In genomic region chr3:86794336-86795065, GRCh38 we compare ENCODE assay signal across 13 cellular contexts.
DNase-seq lines count a peak whose midpoint lies in the region; ATAC-seq and TF ChIP-seq lines count a peak whose summit lies in the region.
"Had no signal": no experiment of that assay in that cellular context is flagged by ENCODE, and none has a peak within 500 bp of the region (broad histone marks: within the 10 kb centered on the region; RNA-seq: fewer than 3 reads in every experiment).

No MANE protein-coding gene starts in this region.

- 36 to 57% (median 46%) methylated on average over 3 of the region's 3 CpGs for WGBS in stomach, 5 donors

- POLR2A ChIA-PET in HEK293 (lab: Yijun Ruan, JAX) = no interaction called here

- in situ Hi-C loops in brain microvascular endothelial cell (cut with HindIII; ENCODE audit: low pct_ligation_motif_present, low sequenced_read_pairs) = loop anchor here (25.0 kb wide), 2 partner anchors 168 to 293 kb away; no protein-coding TSS in a partner anchor

- H3K4me3 ChIP-seq in HEK293 (ENCODE audit: low read depth, low read length) (no peak overlapping the region), brain microvascular endothelial cell (ENCODE audit: low read depth, low read length) (no peak overlapping the region), left lung (no peak overlapping the region), stomach (peak overlapping the region in 2 of 4 donors; percentile 2 to 3)
- H3K4me3 ChIP-seq: K562 had no signal

- TF ChIP-seq CTCF in HEK293 (tag by site-specific recombination; IDR thresholded peaks at IDR 0.05) (no peak), brain microvascular endothelial cell (IDR thresholded peaks at IDR 0.05; ENCODE audit: low read depth, low read length, missing control alignments) (no peak), left lung (IDR thresholded peaks at IDR 0.05) (no peak), stomach (IDR thresholded peaks at IDR 0.05) (no peak)

- DNase-seq in brain microvascular endothelial cell (peak; percentile 18), left lung (no peak), stomach (no peak), GOT3 (lab: John Stamatoyannopoulos, UW) (no peak)
- DNase-seq: activated CD4-positive, alpha-beta T cell treated with anti-CD3 and anti-CD28 coated beads for 48 hours; NCI-H345; SHP77; stimulated activated naive CD8-positive, alpha-beta T cell treated with anti-CD3 and anti-CD28 coated beads, Interleukin-15, Interleukin-2, amounts not matched to agents 100 U/mL and 50 U/mL, for 24 hours had no signal

- no peak for TF ChIP-seq POLR2A in stomach (IDR thresholded peaks at IDR 0.05)

- H3K27ac ChIP-seq in HEK293 (ENCODE audit: extremely low read depth, low read depth, low read length) (no peak overlapping the region), brain microvascular endothelial cell (peak overlapping the region; percentile 97), left lung (peak overlapping the region; percentile 61 to 71), stomach (peak overlapping the region in 4 of 5 donors; percentile 61 to 76 (median 63))

- H3K9me3 ChIP-seq in HEK293 (ENCODE audit: control insufficient read depth, insufficient read depth, low read depth, low read length) (no peaks in the 10 kb centered on the region), left lung (no peaks in the 10 kb centered on the region), stomach (no peaks in the 10 kb centered on the region)

- no peaks in the 10 kb centered on the region for H3K27me3 ChIP-seq in brain microvascular endothelial cell (replicated peaks)
- no peaks in the 10 kb centered on the region for H3K27me3 ChIP-seq in left lung
- H3K27me3 ChIP-seq in stomach = no peaks in the 10 kb centered on the region

- CTCF ChIA-PET in HEK293 (lab: Yijun Ruan, JAX) = no interaction called here

- ATAC-seq in left lung (no peak), HG02588 (IDR thresholded peaks at IDR 0.05; ENCODE audit: unreplicated experiment) (no peak), HG03521 (IDR thresholded peaks at IDR 0.05; ENCODE audit: unreplicated experiment) (no peak), GM19463 (IDR thresholded peaks at IDR 0.05; ENCODE audit: unreplicated experiment) (no peak)
- ATAC-seq: K562; stimulated activated naive CD8-positive, alpha-beta T cell treated with anti-CD3 and anti-CD28 coated beads, Interleukin-15, Interleukin-2, amounts not matched to agents 100 U/mL and 50 U/mL, for 24 hours had no signal

- no peak for TF ChIP-seq EP300 in stomach (IDR thresholded peaks at IDR 0.05)

- H3K4me1 ChIP-seq in HEK293 (ENCODE audit: control insufficient read depth, insufficient read depth, low read length) (no peaks in the 10 kb centered on the region), left lung (no peaks in the 10 kb centered on the region), stomach (peaks cover 0 to 16% (median 0%) of the 10 kb centered on the region in 4 donors)

- H3K36me3 ChIP-seq in HEK293 (ENCODE audit: control insufficient read depth in 2 of 2, insufficient read depth in 1 of 2, low read length in 2 of 2) (no peaks in the 10 kb centered on the region), brain microvascular endothelial cell (replicated peaks) (no peaks in the 10 kb centered on the region), left lung (no peaks in the 10 kb centered on the region), stomach (no peaks in the 10 kb centered on the region)

- intact Hi-C loops in left lung (cut with DNase I) = no loop called here
- intact Hi-C loops in stomach (cut with DNase I; ENCODE audit: low total_unique reads) = no loop called here

TF ChIP-seq in HEK293, 187 proteins besides CTCF, POLR2A, EP300 and RAD21:
- TF ChIP-seq ZNF768 (tag by site-specific recombination; IDR thresholded peaks at IDR 0.05) = no peak
- no peak for TF ChIP-seq ZNF677 (tag by site-specific recombination; IDR thresholded peaks at IDR 0.05)
- TF ChIP-seq PRDM1 (tag by site-specific recombination; IDR thresholded peaks at IDR 0.05) = peak; percentile 50
- no peak for TF ChIP-seq SP2 (tag by site-specific recombination; IDR thresholded peaks at IDR 0.05)
- no peak for TF ChIP-seq ZNF19 (tag by site-specific recombination; IDR thresholded peaks at IDR 0.05; ENCODE audit: low read depth)
- no peak for TF ChIP-seq ZBTB8A (tag by site-specific recombination; IDR thresholded peaks at IDR 0.05)
- TF ChIP-seq ZNF600 (tag by site-specific recombination; IDR thresholded peaks at IDR 0.05) = no peak
- no peak for TF ChIP-seq ZFP3 (tag by site-specific recombination; IDR thresholded peaks at IDR 0.05; ENCODE audit: low read depth)
